Comparison of ENCODE assay signal across 16 cellular contexts in genomic region chr3:190524942-190525341, GRCh38.
"Had no signal": no experiment of that assay in that cellular context is flagged by ENCODE, and none has a peak within 500 bp of the region (broad histone marks: within the 10 kb centered on the region; RNA-seq: fewer than 3 reads in every experiment).

No MANE protein-coding gene starts in this region.

- H3K9me3 ChIP-seq: mucosa of descending colon, neutrophil, right atrium auricular region, upper lobe of left lung, uterus had no signal

- H2AFZ ChIP-seq: hepatocyte had no signal

- FAIRE-seq: small intestine had no signal

- H3K27ac Mint-ChIP-seq: effector memory CD8-positive, alpha-beta T cell had no signal

- H3K4me3 Mint-ChIP-seq: effector memory CD8-positive, alpha-beta T cell; naive thymus-derived CD8-positive, alpha-beta T cell had no signal

- DNase-seq: effector memory CD8-positive, alpha-beta T cell; erythroblast; foreskin melanocyte; head of caudate nucleus; kidney glomerular epithelial cell; mucosa of descending colon; naive thymus-derived CD8-positive, alpha-beta T cell; posterior cingulate gyrus; small intestine; stimulated activated CD4-positive, alpha-beta T cell treated with anti-CD3 and anti-CD28 coated beads, Interleukin-2, amount 100 ng/mL, for 48 hours; stimulated activated naive CD4-positive, alpha-beta T cell treated with Interleukin-2 at 50 U/mL for 16 hours; upper lobe of left lung; uterus had no signal

- H3K4me1 ChIP-seq: right atrium auricular region, uterus had no signal

- ATAC-seq: effector memory CD8-positive, alpha-beta T cell; mucosa of descending colon; naive thymus-derived CD8-positive, alpha-beta T cell had no signal

- H3K27ac ChIP-seq: hepatocyte, neutrophil, right atrium auricular region, upper lobe of left lung, uterus had no signal

- H3K4me2 ChIP-seq: hepatocyte had no signal

- H3K27me3 ChIP-seq: hepatocyte, neutrophil, right atrium auricular region, upper lobe of left lung, uterus had no signal

- H3K27me3 Mint-ChIP-seq: effector memory CD8-positive, alpha-beta T cell; naive thymus-derived CD8-positive, alpha-beta T cell had no signal

- H3K36me3 ChIP-seq: neutrophil, right atrium auricular region, upper lobe of left lung, uterus had no signal

- H3K4me3 ChIP-seq: hepatocyte, mucosa of descending colon, right atrium auricular region, upper lobe of left lung, uterus had no signal
